ENCODE assay signal across 10 cellular contexts in the genomic region with DNA sequence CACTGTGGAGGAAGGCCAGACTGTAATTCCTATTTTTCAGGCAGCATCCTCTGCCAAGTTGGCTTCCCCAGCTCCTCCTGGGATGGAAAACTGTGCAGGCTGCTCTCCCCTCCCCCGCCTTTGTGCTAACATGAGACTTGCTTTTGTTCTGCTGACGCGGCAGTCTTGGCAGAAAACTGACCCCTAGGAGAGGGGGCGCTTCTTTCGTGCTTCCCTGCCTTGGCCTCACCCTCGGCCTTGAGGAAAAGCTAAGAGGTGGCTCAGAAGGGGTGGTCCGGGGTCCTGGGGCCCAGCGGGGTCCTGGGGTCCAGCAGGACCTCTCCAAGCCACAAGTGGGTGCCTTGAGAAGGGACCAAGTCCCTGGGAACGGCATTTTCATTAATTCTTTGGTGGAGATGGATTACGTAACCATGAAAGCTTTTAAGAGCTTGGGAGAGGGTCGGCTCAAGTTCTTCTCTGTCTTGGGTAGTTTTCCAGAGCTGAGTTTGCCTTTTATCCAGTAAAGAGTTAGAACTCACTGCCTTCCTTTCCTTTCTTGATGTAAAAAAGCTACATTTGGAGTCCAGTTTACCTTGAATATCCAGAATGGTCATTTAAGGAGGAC. TPM values are rescaled to one million over a fixed set of nuclear protein-coding genes. Genes with fewer than 3 reads are reported as not detected.
DNase-seq lines count a peak whose midpoint lies in the region; ATAC-seq and TF ChIP-seq lines count a peak whose summit lies in the region.
"Had no signal": no experiment of that assay in that cellular context is flagged by ENCODE, and none has a peak within 500 bp of the region (broad histone marks: within the 10 kb centered on the region; RNA-seq: fewer than 3 reads in every experiment).

No MANE protein-coding gene starts in this region.

- TF ChIP-seq CTCF in fibroblast of mammary gland (conservative IDR thresholded peaks at IDR 0.05; ENCODE audit: control insufficient read depth, insufficient read depth, low read depth, low read length), result no peak

- H3K4me1 ChIP-seq in mesodermal cell (ENCODE audit: control insufficient read depth, insufficient read depth, low read length, poor library complexity, severe bottlenecking), result peaks cover 11% of the 10 kb centered on the region

- H3K27ac ChIP-seq in SK-N-MC (peak overlapping the region; percentile 21; the same call in 1 of the 2 replicates), mesodermal cell (ENCODE audit: low read depth, low read length, severe bottlenecking) (peak overlapping the region; percentile 74), substantia nigra (ENCODE audit: low read depth, low read length, poor library complexity, severe bottlenecking) (peak overlapping the region; percentile 85)

- no peak overlapping the region for H3K9ac ChIP-seq in SK-N-MC (ENCODE audit: insufficient read length)

- 78 to 81% methylated on average over 9 to 11 of the region's 11 CpGs for WGBS in mesodermal cell (ENCODE audit: insufficient coverage in 2 of 2), 2 experiments

- ATAC-seq in HG02623 (IDR thresholded peaks at IDR 0.05; ENCODE audit: unreplicated experiment) (no peak), HG03565 (IDR thresholded peaks at IDR 0.05; ENCODE audit: unreplicated experiment) (no peak)

- H3K36me3 ChIP-seq in SK-N-MC (ENCODE audit: insufficient read depth, low read length) (peaks cover 3% of the 10 kb centered on the region; the same call in 1 of the 2 replicates), mesodermal cell (ENCODE audit: control insufficient read depth, insufficient read depth, low read length) (peaks cover 87% of the 10 kb centered on the region)

- H3K9me3 ChIP-seq in SK-N-MC (ENCODE audit: low read depth, low read length) (no peaks in the 10 kb centered on the region), mesodermal cell (ENCODE audit: control insufficient read depth, low read length) (peaks cover 8% of the 10 kb centered on the region)

- no peak for DNase-seq in SK-N-MC (ENCODE audit: low read depth, low spot score)
- peak; percentile 84 for DNase-seq in fibroblast of mammary gland (ENCODE audit: low read depth)
- DNase-seq in substantia nigra (lab: John Stamatoyannopoulos, UW), result peak in 45 of 49 donors; percentile 25 to 90 (median 80)
- no peak for DNase-seq in SKM-1 treated with dmso at 0.1 percent for 144 hours (lab: John Stamatoyannopoulos, UW; ENCODE audit: unreplicated experiment)
- no peak for DNase-seq in NK-92 (lab: John Stamatoyannopoulos, UW; ENCODE audit: unreplicated experiment)
- DNase-seq: DMS79, NCI-H1694 treated with DMSO at 0.1 percent for 48 hours had no signal

- no peak overlapping the region for H3K4me3 ChIP-seq in SK-N-MC
- no peak overlapping the region for H3K4me3 ChIP-seq in fibroblast of mammary gland (ENCODE audit: control insufficient read depth, low read depth, low read length)
- no peak overlapping the region for H3K4me3 ChIP-seq in mesodermal cell (ENCODE audit: extremely low read depth, insufficient read depth, low read length, poor library complexity, severe bottlenecking)

RNA-seq across cellular contexts. Expression of gene SH3PXD2B, which starts 51.0 kb away (rescaled TPM):
- 42.2 TPM for polyA plus RNA-seq in mesodermal cell (2013, experiment 1 of 2)
- 36.2 TPM for polyA plus RNA-seq in mesodermal cell (2013, experiment 2 of 2)

Comparison
In these comparisons a context has a peak if more than half of its experiments do, and no peak if none do; other contexts are left out.
1. DNase-seq: peak in fibroblast of mammary gland (single experiment) and substantia nigra (45 of 49); none in SK-N-MC (single experiment), SKM-1 treated with dmso at 0.1 percent for 144 hours (single experiment) and NK-92 (single experiment).
2. H3K27ac ChIP-seq: peak in every context shown above with its lines; median percentile 85 in substantia nigra; 74 in mesodermal cell; 21 in SK-N-MC.